Comparison of ENCODE assay signal across 8 cellular contexts in genomic region chr2:69436937-69437750, GRCh38. TPM values are rescaled to one million over a fixed set of nuclear protein-coding genes. Genes with fewer than 3 reads are reported as not detected.
DNase-seq lines count a peak whose midpoint lies in the region; ATAC-seq, FAIRE-seq and TF ChIP-seq lines count a peak whose summit lies in the region.

Gene NFU1, minus strand, starts transcription at chr2:69437435. Its CDS starts 13 bp downstream, at chr2:69437422.

- H3K27me3 ChIP-seq in body of pancreas = no peaks in the 10 kb centered on the region
- no peaks in the 10 kb centered on the region for H3K27me3 ChIP-seq in gastrocnemius medialis

- peak; percentile 35 to 91 (median 67) for TF ChIP-seq CTCF in body of pancreas (IDR thresholded peaks at IDR 0.05)
- peak; percentile 78 to 81 (median 80) for TF ChIP-seq CTCF in gastrocnemius medialis (IDR thresholded peaks at IDR 0.05 in 4 of 5, conservative IDR thresholded peaks at IDR 0.05 in 1 of 5)

- H3K4me3 ChIP-seq in body of pancreas (peak within 1 kb of the TSS; percentile 69 to 84), gastrocnemius medialis (peak within 1 kb of the TSS; percentile 67 to 95 (median 88))

- H3K9me3 ChIP-seq in body of pancreas (no peaks in the 10 kb centered on the region), gastrocnemius medialis (no peaks in the 10 kb centered on the region)

- intact Hi-C loops in body of pancreas (cut with DNase I) = no loop called here
- intact Hi-C loops in gastrocnemius medialis (cut with DNase I; ENCODE audit: low total_unique reads) = loop anchor here (1.0 to 2.0 kb wide), 2 partner anchors 50 to 206 kb away; partner anchors contain the start of genes AAK1 and GFPT1

- TF ChIP-seq POLR2A in body of pancreas (IDR thresholded peaks at IDR 0.05) = peak; percentile 73 to 90 (median 87)
- peak; percentile 63 to 84 for TF ChIP-seq POLR2A in gastrocnemius medialis (IDR thresholded peaks at IDR 0.05)

- H3K4me1 ChIP-seq in body of pancreas (peaks cover 24% of the 10 kb centered on the region), gastrocnemius medialis (peaks cover 0 to 14% of the 10 kb centered on the region in 2 donors)

- FAIRE-seq in A204.1 (lab: Jason Lieb, UNC) (peak; percentile 84), TTC549 (lab: Jason Lieb, UNC) (peak; percentile 82)

- H3K36me3 ChIP-seq in body of pancreas (replicated peaks in 1 of 2; ENCODE audit: insufficient read depth in 1 of 2, low read depth in 2 of 2) (no peaks in the 10 kb centered on the region), gastrocnemius medialis (no peaks in the 10 kb centered on the region)

- peak within 1 kb of the TSS; percentile 66 to 94 (median 88) for H3K27ac ChIP-seq in body of pancreas
- peak within 1 kb of the TSS; percentile 91 to 97 (median 96) for H3K27ac ChIP-seq in gastrocnemius medialis

- DNase-seq in NCI-H2107 treated with DMSO at 0.1 percent for 48 hours (lab: John Stamatoyannopoulos, UW; ENCODE audit: unreplicated experiment) = peak; percentile 92
- peak; percentile 86 to 94 (median 92) for DNase-seq in body of pancreas
- peak; percentile 78 for DNase-seq in iPS DF 4.7 (ENCODE audit: extremely low read depth, low spot score)
- peak; percentile 86 to 93 for DNase-seq in gastrocnemius medialis

- 0% methylated on average over 14 to 59 of the region's 60 CpGs for WGBS in body of pancreas, 2 donors

- ATAC-seq in GM18520 (IDR thresholded peaks at IDR 0.05; ENCODE audit: unreplicated experiment) (peak; percentile 96), HG03064 (IDR thresholded peaks at IDR 0.05; ENCODE audit: low read depth, unreplicated experiment) (peak; percentile 93), body of pancreas (peak; percentile 95), gastrocnemius medialis (peak; percentile 85 to 89)

- in situ Hi-C loops in gastrocnemius medialis (cut with MboI; ENCODE audit: low sequenced_read_pairs in 4 of 4) = no loop called here

RNA-seq across cellular contexts. Expression of gene NFU1, which starts in this region (rescaled TPM):
- total RNA-seq in body of pancreas = 10 to 100 TPM; 12.9 to 29.1 TPM
- 10 to 100 TPM; 41.4 to 73.1 (median 68.1) TPM for total RNA-seq in gastrocnemius medialis

Comparison
In these comparisons a context has a peak if more than half of its experiments do, and no peak if none do; other contexts are left out.
1. Peak in every context shown above with its lines: DNase-seq, ATAC-seq, H3K4me3 ChIP-seq and H3K27ac ChIP-seq.